ENCODE assay signal across 14 cellular contexts in genomic region chr3:54882114-54882833, GRCh38. TPM values are rescaled to one million over a fixed set of nuclear protein-coding genes. Genes with fewer than 3 reads are reported as not detected.
DNase-seq lines count a peak whose midpoint lies in the region; ATAC-seq, FAIRE-seq and TF ChIP-seq lines count a peak whose summit lies in the region.
"Had no signal": no experiment of that assay in that cellular context is flagged by ENCODE, and none has a peak within 500 bp of the region (broad histone marks: within the 10 kb centered on the region; RNA-seq: fewer than 3 reads in every experiment).

No MANE protein-coding gene starts in this region.

- H3K27me3 ChIP-seq in brain microvascular endothelial cell (replicated peaks) (no peaks in the 10 kb centered on the region), stomach smooth muscle (ENCODE audit: control insufficient read depth in 1 of 2, insufficient read depth in 2 of 2, low read length in 2 of 2) (no peaks in the 10 kb centered on the region)

- no peak for FAIRE-seq in HTR-8/SVneo (lab: Jason Lieb, UNC)
- FAIRE-seq: G401.6 had no signal

- H3K36me3 ChIP-seq in brain microvascular endothelial cell (replicated peaks) (no peaks in the 10 kb centered on the region), stomach smooth muscle (ENCODE audit: control insufficient read depth in 2 of 2, insufficient read depth in 2 of 2, low read length in 2 of 2) (no peaks in the 10 kb centered on the region)

- H3K27ac ChIP-seq in brain microvascular endothelial cell (no peak overlapping the region), stomach smooth muscle (ENCODE audit: low read length) (peak overlapping the region; percentile 37)

- H3K9me3 ChIP-seq in stomach smooth muscle (ENCODE audit: control insufficient read depth in 2 of 2, low read length in 2 of 2) = no peaks in the 10 kb centered on the region

- no peaks in the 10 kb centered on the region for H3K36me3 Mint-ChIP-seq in activated T-cell treated with anti-CD3 and anti-CD28 coated beads, Interleukin-2, amount 50 U/mL, for 4 hours (ENCODE audit: insufficient read depth)

- no peak for TF ChIP-seq CTCF in brain microvascular endothelial cell (IDR thresholded peaks at IDR 0.05; ENCODE audit: low read depth, low read length, missing control alignments)

- no peaks in the 10 kb centered on the region for H3K4me1 Mint-ChIP-seq in activated T-cell treated with anti-CD3 and anti-CD28 coated beads, Interleukin-2, amount 50 U/mL, for 4 hours (ENCODE audit: low read depth)

- no peak overlapping the region for H3K4me3 Mint-ChIP-seq in activated T-cell treated with anti-CD3 and anti-CD28 coated beads, Interleukin-2, amount 50 U/mL, for 4 hours
- H3K4me3 Mint-ChIP-seq: endodermal cell had no signal

- no peak overlapping the region for H3K9ac ChIP-seq in stomach smooth muscle (ENCODE audit: low read length in 2 of 2)

- H3K27me3 Mint-ChIP-seq in activated T-cell treated with anti-CD3 and anti-CD28 coated beads, Interleukin-2, amount 50 U/mL, for 4 hours (ENCODE audit: low read depth) = no peaks in the 10 kb centered on the region

- no peak overlapping the region for H3K4me3 ChIP-seq in brain microvascular endothelial cell (ENCODE audit: low read depth, low read length)
- no peak overlapping the region for H3K4me3 ChIP-seq in stomach smooth muscle (ENCODE audit: low read length in 2 of 2)

- H3K4me1 ChIP-seq in stomach smooth muscle (ENCODE audit: control insufficient read depth, insufficient read depth, low read length) = peaks cover 10% of the 10 kb centered on the region

- no peak for ATAC-seq in activated T-cell treated with anti-CD3 and anti-CD28 coated beads, Interleukin-2, amount 50 U/mL, for 4 hours
- ATAC-seq in HG02678 (IDR thresholded peaks at IDR 0.05; ENCODE audit: unreplicated experiment) (no peak), HG03025 (IDR thresholded peaks at IDR 0.05; ENCODE audit: low FRiP score, unreplicated experiment) (no peak)

- DNase-seq in HTR-8/SVneo (ENCODE audit: insufficient read length, low spot score) (peak; percentile 41), brain microvascular endothelial cell (peak; percentile 79), hepatic stellate cell (ENCODE audit: low spot score) (peak; percentile 48), NCI-H1930 (lab: John Stamatoyannopoulos, UW) (no peak)
- DNase-seq in activated T-cell treated with anti-CD3 and anti-CD28 coated beads, Interleukin-2, amount 50 U/mL, for 4 hours = no peak
- DNase-seq: activated naive CD4-positive, alpha-beta T cell treated with Interleukin-2 at 50 U/mL for 16 hours; endodermal cell; NCI-H1694 treated with DMSO at 0.1 percent for 48 hours; OCI-M1 had no signal

- no peaks in the 10 kb centered on the region for H3K9me3 Mint-ChIP-seq in activated T-cell treated with anti-CD3 and anti-CD28 coated beads, Interleukin-2, amount 50 U/mL, for 4 hours
- H3K9me3 Mint-ChIP-seq: endodermal cell had no signal

- in situ Hi-C loops in brain microvascular endothelial cell (cut with HindIII; ENCODE audit: low pct_ligation_motif_present, low sequenced_read_pairs) = no loop called here

RNA-seq across cellular contexts. Expression of gene LRTM1, which starts 45.6 kb away (rescaled TPM):
- total RNA-seq in activated T-cell treated with anti-CD3 and anti-CD28 coated beads, Interleukin-2, amount 50 U/mL, for 4 hours = not detected
- total RNA-seq: endodermal cell, lung microvascular endothelial cell had no signal

Comparison
In these comparisons a context has a peak if more than half of its experiments do, and no peak if none do; other contexts are left out.
1. DNase-seq: peak in HTR-8/SVneo (single experiment), brain microvascular endothelial cell (single experiment) and hepatic stellate cell (single experiment); none in activated T-cell treated with anti-CD3 and anti-CD28 coated beads, Interleukin-2, amount 50 U/mL, for 4 hours (single experiment) and NCI-H1930 (0 of 2).